ENCODE assay signal across 23 cellular contexts in genomic region chr15:63034568-63034967, GRCh38.
"Had no signal": no experiment of that assay in that cellular context is flagged by ENCODE, and none has a peak within 500 bp of the region (broad histone marks: within the 10 kb centered on the region; RNA-seq: fewer than 3 reads in every experiment).

No MANE protein-coding gene starts in this region.

- H3K9ac ChIP-seq: SK-N-SH had no signal

- H3K4me3 ChIP-seq: MG63 had no signal

- H3K4me2 ChIP-seq: SK-N-SH had no signal

- FAIRE-seq: HepG2, RCC 7860 had no signal

- H3K36me3 ChIP-seq: MG63 had no signal

- DNase-seq: IMR-90, Karpas-422, KG1, MG63, NCI-H1092, NCI-H1105 treated with DMSO at 0.1 percent for 48 hours, NCI-H1417 treated with DMSO at 0.1 percent for 48 hours, NCI-H187, NCI-H2029, NCI-H2081 treated with DMSO at 0.1 percent for 48 hours, NCI-H2171, NCI-H226, NCI-H446, NCI-H510A, NCI-H524 treated with DMSO at 0.1 percent for 48 hours, NCI-H69, NCI-H774, Right ventricle myocardium superior, RPMI8226, SIG-M5, SK-N-SH had no signal

- H3K9me3 ChIP-seq: MG63, SK-N-SH had no signal

- H3K27me3 ChIP-seq: MG63 had no signal

- ATAC-seq: HepG2 had no signal
